10 cellular contexts compared by ENCODE assay signal in the genomic region with DNA sequence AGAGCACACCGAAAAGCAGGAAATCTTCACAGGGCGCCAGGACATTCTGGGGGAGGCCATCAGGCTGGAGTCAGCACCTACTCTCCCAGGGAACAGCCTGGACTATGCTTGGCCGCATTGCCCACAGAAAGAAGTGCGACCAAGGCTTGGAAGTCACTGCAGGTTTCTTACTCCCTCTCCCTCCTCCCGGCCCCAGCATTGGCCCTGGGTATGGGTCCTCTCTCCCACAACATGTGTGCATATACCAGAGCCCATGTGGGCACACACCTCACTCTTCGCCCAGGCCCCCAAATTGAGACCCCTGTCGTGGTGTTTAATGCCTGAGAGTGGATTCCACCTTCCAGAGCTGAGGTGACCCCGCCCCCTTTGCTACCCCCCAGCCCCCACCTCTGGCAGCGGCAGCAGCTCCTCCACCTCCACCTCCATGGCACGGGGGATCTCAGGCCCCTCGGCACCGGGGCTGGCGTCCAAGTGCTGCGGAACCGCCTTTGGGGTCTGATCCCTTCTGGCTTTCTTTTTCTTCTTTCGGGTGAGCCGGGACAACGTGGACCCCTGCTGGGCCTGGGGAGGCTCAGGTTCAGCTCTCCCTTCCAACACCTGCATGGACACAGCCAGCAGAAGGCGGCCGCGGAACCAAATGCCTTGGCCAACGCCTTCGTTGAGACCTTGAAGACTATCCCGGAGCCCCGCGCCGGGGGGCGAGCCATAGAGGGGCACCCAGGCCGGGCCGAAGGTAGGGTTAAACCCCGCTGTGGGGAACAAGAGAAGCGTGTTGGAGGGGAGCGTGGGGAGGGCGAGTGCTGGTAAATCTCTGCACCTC. TPM values are rescaled to one million over a fixed set of nuclear protein-coding genes. Genes with fewer than 3 reads are reported as not detected.
DNase-seq lines count a peak whose midpoint lies in the region; ATAC-seq, FAIRE-seq and TF ChIP-seq lines count a peak whose summit lies in the region.
"Had no signal": no experiment of that assay in that cellular context is flagged by ENCODE, and none has a peak within 500 bp of the region (broad histone marks: within the 10 kb centered on the region; RNA-seq: fewer than 3 reads in every experiment).

No MANE protein-coding gene starts in this region.

- no peak overlapping the region for H3K14ac ChIP-seq in H1 (ENCODE audit: insufficient read length)

- no peak for DNase-seq in heart left ventricle
- DNase-seq in cardiac septum (ENCODE audit: low spot score), result no peak
- DNase-seq in H1 (ENCODE audit: low read depth in 1 of 2, low spot score in 2 of 2), result peak in 1 of 2 experiments; percentile 78
- no peak for DNase-seq in vagina (ENCODE audit: extremely low spot score in 2 of 2)
- no peak for DNase-seq in NCI-H1417 treated with DMSO at 0.1 percent for 48 hours (lab: John Stamatoyannopoulos, UW)
- DNase-seq in MG63, result no peak
- no peak for DNase-seq in HuH-7.5 (ENCODE audit: low spot score)
- DNase-seq: foreskin keratinocyte had no signal

- intact Hi-C loops in heart left ventricle (cut with DNase I) (loop anchor here in 6 of 10 donors (5.0 to 10.0 kb wide), 4 partner anchors 62 to 287 kb away; partner anchors contain the start of genes CPNE1 (in 1 of the 6) and RBM12 (in 1 of the 6)), cardiac septum (cut with DNase I) (no loop called here), vagina (cut with DNase I) (no loop called here)

- TF ChIP-seq RAD21 in H1 (IDR thresholded peaks at IDR 0.05 in 1 of 2, conservative IDR thresholded peaks at IDR 0.05 in 1 of 2; ENCODE audit: low read depth in 2 of 2, low read length in 2 of 2) (no peak), neural cell (conservative IDR thresholded peaks at IDR 0.05) (no peak)

- TF ChIP-seq POLR2A in heart left ventricle (IDR thresholded peaks at IDR 0.05) (no peak), H1 (IDR thresholded peaks at IDR 0.05; ENCODE audit: control extremely low read depth in 1 of 2, low read depth in 2 of 2, low read length in 2 of 2) (no peak), vagina (IDR thresholded peaks at IDR 0.05) (no peak)

- H2BK12ac ChIP-seq in H1 (ENCODE audit: low read depth, low read length), result peak overlapping the region; percentile 81; the same call in 1 of the 2 replicates

- no peaks in the 10 kb centered on the region for H3F3A ChIP-seq in neural cell (ENCODE audit: insufficient read depth, low read length, poor library complexity, severe bottlenecking)

- H3K36me3 ChIP-seq in heart left ventricle (no peaks in the 10 kb centered on the region), H1 (ENCODE audit: control insufficient read depth in 2 of 4, insufficient read depth in 4 of 4, low read length in 3 of 4) (no peaks in the 10 kb centered on the region), neural cell (ENCODE audit: insufficient read depth, low read length) (no peaks in the 10 kb centered on the region), vagina (no peaks in the 10 kb centered on the region), MG63 (no peaks in the 10 kb centered on the region)

- H3K23ac ChIP-seq in H1 (ENCODE audit: insufficient read length), result no peak overlapping the region

- peak overlapping the region; percentile 83; the same call in 1 of the 2 replicates for H3K18ac ChIP-seq in H1 (ENCODE audit: extremely low read depth, low read length)

- peaks cover 0 to 35% (median 13%) of the 10 kb centered on the region in 9 donors for H3K27me3 ChIP-seq in heart left ventricle
- peaks cover 6 to 46% (median 34%) of the 10 kb centered on the region in 4 experiments for H3K27me3 ChIP-seq in H1 (replicated peaks in 1 of 4; ENCODE audit: control insufficient read depth in 3 of 4, extremely low read depth in 1 of 4, insufficient read depth in 3 of 4, low read length in 3 of 4)
- peaks cover 29% of the 10 kb centered on the region for H3K27me3 ChIP-seq in neural cell (ENCODE audit: insufficient read depth, low read depth, low read length)
- no peaks in the 10 kb centered on the region for H3K27me3 ChIP-seq in vagina
- H3K27me3 ChIP-seq in MG63, result peaks cover 15% of the 10 kb centered on the region

- peak overlapping the region; percentile 72 for H2BK15ac ChIP-seq in H1 (ENCODE audit: low read length)

- no peak for TF ChIP-seq EP300 in H1 (IDR thresholded peaks at IDR 0.05; ENCODE audit: borderline replicate concordance in 1 of 2, low read depth in 2 of 2, low read length in 2 of 2)
- no peak for TF ChIP-seq EP300 in neural cell (conservative IDR thresholded peaks at IDR 0.05; ENCODE audit: poor library complexity, severe bottlenecking)

- H4K20me1 ChIP-seq in H1 (replicated peaks in 1 of 2; ENCODE audit: control insufficient read depth in 1 of 2, insufficient read depth in 2 of 2, low read length in 2 of 2), result peaks cover 0 to 2% of the 10 kb centered on the region in 2 experiments
- H4K20me1 ChIP-seq in neural cell (ENCODE audit: insufficient read depth), result no peaks in the 10 kb centered on the region

- POLR2A ChIA-PET in H1 (lab: Charles Lee; ENCODE audit: partially characterized antibody), result interaction anchor here (0.9 to 2.1 kb wide), 15 partner anchors 9 to 354 kb away, joined by 3 to 13 read pairs (median 4); partner anchors contain the start of genes CEP250, CPNE1, ERGIC3 and RBM12

- H2BK20ac ChIP-seq in H1 (ENCODE audit: low read length), result 0 out of 2 replicates have a peak overlapping the region, but pooled peaks have one; percentile 34

- peaks cover 11% of the 10 kb centered on the region; the same call in 1 of the 2 replicates for H3K23me2 ChIP-seq in H1 (ENCODE audit: low read depth, low read length)

- 27 to 36% (median 34%) methylated on average over 21 to 34 of the region's 34 CpGs for WGBS in heart left ventricle, 4 donors
- 41% methylated on average over 33 of the region's 34 CpGs; no CpG with 5 or more reads in 1 of the 2 experiments for WGBS in H1 (ENCODE audit: extremely low coverage in 1 of 2, insufficient coverage in 1 of 2, insufficient read length in 1 of 2, insufficient replicate concordance in 2 of 2, low coverage in 1 of 2, low lambda C conversion rate in 2 of 2, missing lambda C conversion rate in 1 of 2), 2 experiments

- H3K4ac ChIP-seq in H1 (replicated peaks; ENCODE audit: insufficient read length, low read depth, low read length), result no peak overlapping the region

- H3K4me3 ChIP-seq in heart left ventricle (peak overlapping the region; percentile 21 to 63 (median 52)), H1 (ENCODE audit: extremely low read depth in 1 of 4, insufficient read depth in 2 of 4, low read depth in 3 of 4, low read length in 4 of 4) (peak overlapping the region; percentile 28 to 66 (median 46)), neural cell (ENCODE audit: low read length) (peak overlapping the region; percentile 67), vagina (peak overlapping the region; percentile 44 to 59), MG63 (no peak overlapping the region)

- H3K56ac ChIP-seq in H1 (replicated peaks; ENCODE audit: insufficient read length, low read depth, low read length), result no peak overlapping the region

- H3K79me2 ChIP-seq in H1 (ENCODE audit: control insufficient read depth in 1 of 2, insufficient read depth in 2 of 2, low read length in 2 of 2), result no peaks in the 10 kb centered on the region
- no peaks in the 10 kb centered on the region for H3K79me2 ChIP-seq in neural cell (replicated peaks; ENCODE audit: insufficient read depth, low read length)

- no peak for ATAC-seq in heart left ventricle

- H3K27ac ChIP-seq in heart left ventricle, result no peak overlapping the region
- no peak overlapping the region for H3K27ac ChIP-seq in H1 (ENCODE audit: low read depth, low read length)
- no peak overlapping the region for H3K27ac ChIP-seq in neural cell (ENCODE audit: low read length)
- no peak overlapping the region for H3K27ac ChIP-seq in vagina
- H3K27ac ChIP-seq: foreskin keratinocyte, HL-60 had no signal

- peak overlapping the region; percentile 51 for H4K91ac ChIP-seq in H1 (replicated peaks; ENCODE audit: insufficient read length, low read length)

- H3K4me1 ChIP-seq in heart left ventricle, result peaks cover 3 to 19% (median 15%) of the 10 kb centered on the region in 12 donors
- H3K4me1 ChIP-seq in H1 (replicated peaks in 1 of 4; ENCODE audit: control insufficient read depth in 3 of 4, insufficient read depth in 4 of 4, low read length in 3 of 4), result peaks cover 0 to 14% (median 7%) of the 10 kb centered on the region in 4 experiments; a peak in 4 of 7 replicates
- peaks cover 21% of the 10 kb centered on the region for H3K4me1 ChIP-seq in vagina
- H3K4me1 ChIP-seq: foreskin keratinocyte had no signal

- FAIRE-seq in H1 (lab: Jason Lieb, UNC), result no peak

- TF ChIP-seq CTCF in heart left ventricle (IDR thresholded peaks at IDR 0.05), result no peak
- TF ChIP-seq CTCF in H1 (IDR thresholded peaks at IDR 0.05; ENCODE audit: control extremely low read depth in 1 of 3, insufficient read depth in 1 of 3, low read depth in 1 of 3, low read length in 3 of 3), result no peak
- no peak for TF ChIP-seq CTCF in neural cell (IDR thresholded peaks at IDR 0.05; ENCODE audit: poor library complexity, severe bottlenecking)
- no peak for TF ChIP-seq CTCF in vagina (IDR thresholded peaks at IDR 0.05)

- CTCF ChIA-PET in H1 (lab: Charles Lee; ENCODE audit: partially characterized antibody), result interaction anchor here (0.5 to 8.3 kb wide), 8 partner anchors 9 to 88 kb away, joined by 3 to 121 read pairs (median 4); partner anchors contain the start of gene SPAG4

- no peaks in the 10 kb centered on the region for H3K9me2 ChIP-seq in neural cell (ENCODE audit: insufficient read depth, low read length)

- peak overlapping the region; percentile 77; the same call in 1 of the 2 replicates for H2AFZ ChIP-seq in H1 (ENCODE audit: low read length)
- no peak overlapping the region for H2AFZ ChIP-seq in neural cell (ENCODE audit: low read depth, low read length)

- no peak overlapping the region; the same call in 1 of the 2 replicates for H2AK5ac ChIP-seq in H1 (ENCODE audit: low read depth, low read length)

- H4K5ac ChIP-seq in H1 (ENCODE audit: insufficient read length, low read depth, low read length), result no peak overlapping the region

- no peak overlapping the region; the same call in 1 of the 2 replicates for H4K8ac ChIP-seq in H1 (ENCODE audit: extremely low read depth, insufficient read depth, low read length)

- no peak overlapping the region for H2BK5ac ChIP-seq in H1 (ENCODE audit: low read depth, low read length)

- H3K4me2 ChIP-seq in H1 (ENCODE audit: insufficient read depth in 1 of 2, low read depth in 2 of 2, low read length in 2 of 2) (peak overlapping the region; percentile 75 to 82), neural cell (ENCODE audit: low read length) (no peak overlapping the region)

- no peak overlapping the region for H2BK120ac ChIP-seq in H1 (replicated peaks; ENCODE audit: low read depth, low read length)

- H3K9me3 ChIP-seq in heart left ventricle (no peaks in the 10 kb centered on the region), H1 (ENCODE audit: insufficient read depth in 2 of 2, low read depth in 1 of 2, low read length in 1 of 2) (no peaks in the 10 kb centered on the region), neural cell (ENCODE audit: low read length) (no peaks in the 10 kb centered on the region), vagina (no peaks in the 10 kb centered on the region), MG63 (no peaks in the 10 kb centered on the region)

- H3K79me1 ChIP-seq in H1 (ENCODE audit: low read depth, low read length), result no peaks in the 10 kb centered on the region

- H3K9ac ChIP-seq in H1 (replicated peaks in 1 of 4; ENCODE audit: extremely low read depth in 1 of 4, low read depth in 3 of 4, low read length in 3 of 4), result no peak overlapping the region; a peak in 1 of 7 replicates
- no peak overlapping the region for H3K9ac ChIP-seq in neural cell (ENCODE audit: low read length)

RNA-seq across cellular contexts. Expression of gene SPAG4, which starts 15.2 kb away (rescaled TPM):
- 1 to 10 TPM; 1.1 to 6.8 (median 4.5) TPM for total RNA-seq in heart left ventricle
- polyA plus RNA-seq in heart left ventricle, result 1 to 10 TPM; 4.3 to 6.9 TPM
- total RNA-seq in cardiac septum, result 3.5 TPM
- total RNA-seq in H1 (2021; fragmentation: NEBNext Ultra II Directional; extraction: Animal tissue kit (Norgen Biotek cat#: 25700)), result 1.5 and 2.4 TPM in 2 replicates
- polyA plus RNA-seq in H1 (2011; rRNA removed), result 6.0 and 8.9 TPM in 2 replicates
- polyA plus RNA-seq in H1 (2011; cell fraction: cytosol; rRNA removed), result 5.8 TPM
- 16.4 TPM for polyA plus RNA-seq in H1 (2011; cell fraction: nucleus; rRNA removed)
- 2.2 to 6.2 TPM (median 4.0 TPM) in 4 replicates for polyA plus RNA-seq in H1 (2012, experiment 1 of 2)
- polyA plus RNA-seq in H1 (2012, experiment 2 of 2), result 5.5 TPM
- polyA plus RNA-seq in H1 (2013, experiment 1 of 2), result 5.0 TPM
- polyA plus RNA-seq in H1 (2013, experiment 2 of 2), result 3.8 TPM
- 1.6 and 2.1 TPM in 2 replicates for polyA minus RNA-seq in H1 (2011; rRNA and poly(A)+ RNA removed)
- not detected for polyA minus RNA-seq in H1 (2011; cell fraction: cytosol; rRNA and poly(A)+ RNA removed)
- 6.1 TPM for polyA minus RNA-seq in H1 (2011; cell fraction: nucleus; rRNA and poly(A)+ RNA removed)
- 1.2 and 4.0 TPM in 2 replicates for polyA plus RNA-seq in neural cell
- polyA minus RNA-seq in neural cell, result 1.5 TPM in 1 of 2 replicates, not detected in the other
- total RNA-seq in vagina, result 6.9 TPM
- 0.47 and 1.4 TPM in 2 replicates for total RNA-seq in MG63 (2014; rRNA removed; shearing (Covaris generic); ENCODE audit: low replicate concordance)

RNA-seq across cellular contexts. Expression of gene ERGIC3, which starts 58.5 kb away (rescaled TPM):
- total RNA-seq in heart left ventricle (100 to 1,000 TPM in 5 of 9 donors, 10 to 100 TPM in 4; 83.9 to 152 (median 101) TPM), cardiac septum (91.2 TPM), vagina (113 TPM)
- polyA plus RNA-seq in heart left ventricle (100 to 1,000 TPM in 1 of 2 donors, 10 to 100 TPM in 1; 69.8 to 120 TPM), H1 (2011; rRNA removed) (341 and 364 TPM in 2 replicates), neural cell (385 and 451 TPM in 2 replicates)
- total RNA-seq in H1 (2021; fragmentation: NEBNext Ultra II Directional; extraction: Animal tissue kit (Norgen Biotek cat#: 25700)), result 174 and 178 TPM in 2 replicates
- polyA plus RNA-seq in H1 (2011; cell fraction: cytosol; rRNA removed), result 363 TPM
- 409 TPM for polyA plus RNA-seq in H1 (2011; cell fraction: nucleus; rRNA removed)
- polyA plus RNA-seq in H1 (2012, experiment 1 of 2), result 277 to 371 TPM (median 349 TPM) in 4 replicates
- 315 TPM for polyA plus RNA-seq in H1 (2012, experiment 2 of 2)
- 143 TPM for polyA plus RNA-seq in H1 (2013, experiment 1 of 2)
- polyA plus RNA-seq in H1 (2013, experiment 2 of 2), result 146 TPM
- 335 and 380 TPM in 2 replicates for polyA minus RNA-seq in H1 (2011; rRNA and poly(A)+ RNA removed)
- 83.5 TPM for polyA minus RNA-seq in H1 (2011; cell fraction: cytosol; rRNA and poly(A)+ RNA removed)
- 96.6 TPM for polyA minus RNA-seq in H1 (2011; cell fraction: nucleus; rRNA and poly(A)+ RNA removed)
- polyA minus RNA-seq in neural cell, result 169 and 170 TPM in 2 replicates
- 392 and 530 TPM in 2 replicates for total RNA-seq in MG63 (2014; rRNA removed; shearing (Covaris generic); ENCODE audit: low replicate concordance)

Comparison
In these comparisons a context has a peak if more than half of its experiments do, and no peak if none do; other contexts are left out.
1. intact Hi-C loops: an anchor here in heart left ventricle (5.0 to 10.0 kb wide); none called in cardiac septum and vagina.